ENCODE assay signal across 26 cellular contexts in genomic region chr9:126622872-126623271, GRCh38. TPM values are rescaled to one million over a fixed set of nuclear protein-coding genes. Genes with fewer than 3 reads are reported as not detected.
"Had no signal": no experiment of that assay in that cellular context is flagged by ENCODE, and none has a peak within 500 bp of the region (broad histone marks: within the 10 kb centered on the region; RNA-seq: fewer than 3 reads in every experiment).

No MANE protein-coding gene starts in this region.

- H3K4me3 Mint-ChIP-seq: activated CD8-positive, alpha-beta T cell treated with anti-CD3 and anti-CD28 coated beads, Interleukin-2, amount 10 ng/mL, durations not matched to agents 7 days and 5 days; central memory CD8-positive, alpha-beta T cell; T-helper 1 cell treated with Interleukin-12 subunit alpha and Interleukin-12 subunit beta and Interleukin-4 antibody, amounts not matched to agents 30 μg/mL and 1 μg/mL, for 36 hours had no signal

- ATAC-seq: activated CD8-positive, alpha-beta T cell treated with anti-CD3 and anti-CD28 coated beads, Interleukin-2, amount 10 ng/mL, durations not matched to agents 7 days and 5 days; body of pancreas; SK-N-SH treated with all-trans-retinoic acid at 6 μM for 48 hours had no signal

- H3K4me1 ChIP-seq: SJSA1 had no signal

- DNase-seq: activated CD4-positive, alpha-beta T cell treated with anti-CD3 and anti-CD28 coated beads for 48 hours; activated CD4-positive, alpha-beta T cell treated with anti-CD3 and anti-CD28 coated beads, Interleukin-2, amount 50 U/mL, for 4 hours; activated CD4-positive, CD25-positive, alpha-beta regulatory T cell treated with anti-CD3 and anti-CD28 coated beads, Interleukin-2, amount 50 U/mL, for 72 hours; activated CD8-positive, alpha-beta memory T cell treated with anti-CD3 and anti-CD28 coated beads, Interleukin-2, amount 50 U/mL, for 48 hours; activated CD8-positive, alpha-beta T cell treated with anti-CD3 and anti-CD28 coated beads, Interleukin-2, amount 10 ng/mL, durations not matched to agents 7 days and 5 days; activated naive CD4-positive, alpha-beta T cell treated with anti-CD3 and anti-CD28 coated beads, Interleukin-2, amount 50 U/mL, for 16 hours; activated T-cell treated with anti-CD3 and anti-CD28 coated beads, Interleukin-2, amount 50 U/mL, for 1 hour; amniotic stem cell; body of pancreas; MM.1S; NCI-H1105; NCI-H1436; NCI-H1694 treated with DMSO at 0.1 percent for 48 hours; NCI-H2029 treated with DMSO at 0.1 percent for 48 hours; NCI-H345; NCI-H510A; NCI-H526 treated with DMSO at 0.1 percent for 48 hours; NCI-H82; Peyer's patch; SHP77 had no signal

- H3K36me3 Mint-ChIP-seq: WTC11 had no signal

- H3K9me3 Mint-ChIP-seq: central memory CD8-positive, alpha-beta T cell; T-helper 1 cell treated with Interleukin-12 subunit alpha and Interleukin-12 subunit beta and Interleukin-4 antibody, amounts not matched to agents 30 μg/mL and 1 μg/mL, for 36 hours; WTC11 had no signal

- H3K4me3 ChIP-seq: ascending aorta, body of pancreas, Peyer's patch, SJSA1 had no signal

- H3K9me3 ChIP-seq: ascending aorta, body of pancreas, Peyer's patch, SJSA1 had no signal

- H3K36me3 ChIP-seq: ascending aorta, Peyer's patch, SJSA1 had no signal

- H3K27ac ChIP-seq: ascending aorta, body of pancreas, Peyer's patch, SJSA1 had no signal

- H3K27ac Mint-ChIP-seq: activated CD8-positive, alpha-beta T cell treated with anti-CD3 and anti-CD28 coated beads, Interleukin-2, amount 10 ng/mL, durations not matched to agents 7 days and 5 days; WTC11 had no signal

RNA-seq across cellular contexts. Expression of gene LMX1B, which starts 9.1 kb away (rescaled TPM):
- total RNA-seq: activated CD8-positive, alpha-beta T cell treated with anti-CD3 and anti-CD28 coated beads, Interleukin-2, amount 10 ng/mL, durations not matched to agents 7 days and 5 days; Peyer's patch; SJSA1 had no signal
